ENCODE assay signal across 21 cellular contexts in the genomic region with DNA sequence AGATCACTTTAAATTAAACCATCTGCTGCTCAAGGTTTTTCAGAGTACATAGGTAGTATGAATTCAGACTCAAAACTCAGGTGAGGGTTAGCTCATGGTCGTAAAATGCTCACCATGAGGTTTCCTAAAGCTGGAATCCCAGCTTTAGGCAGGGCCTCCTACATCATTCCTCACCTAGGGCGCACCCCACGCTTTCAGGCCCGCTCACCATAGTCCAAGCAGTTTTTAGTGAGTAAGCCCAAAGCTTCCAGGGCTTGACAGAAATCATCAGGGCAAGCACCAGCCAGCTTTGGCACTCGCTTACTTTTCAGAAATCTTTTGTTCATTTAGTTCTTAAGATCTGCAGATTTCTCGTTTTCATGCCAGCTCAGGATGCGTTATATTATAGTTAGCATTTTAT.
"Had no signal": no experiment of that assay in that cellular context is flagged by ENCODE, and none has a peak within 500 bp of the region (broad histone marks: within the 10 kb centered on the region; RNA-seq: fewer than 3 reads in every experiment).

No MANE protein-coding gene starts in this region.

- H3K9me3 ChIP-seq: colonic mucosa, left ventricle myocardium inferior, lower lobe of right lung, spleen, stomach had no signal

- H3K27me3 Mint-ChIP-seq: memory B cell; natural killer cell treated with Interleukin-12 subunit alpha and Interleukin-12 subunit beta and Interleukin-15 and Interleukin-18, amount 100 ng/mL, for 72 hours; stimulated activated memory B cell treated with anti-CD40 and anti-IgM and Interleukin-4, amounts not matched to agents 10 μg/mL and 1 μg/mL and 100 μg/mL, for 72 hours had no signal

- H3K36me3 ChIP-seq: colonic mucosa, lower lobe of right lung had no signal

- ATAC-seq: lower lobe of right lung; natural killer cell treated with Interleukin-12 subunit alpha and Interleukin-12 subunit beta and Interleukin-15 and Interleukin-18, amount 100 ng/mL, for 72 hours; sciatic nerve; stimulated activated memory B cell treated with anti-CD40 and anti-IgM and Interleukin-4, amounts not matched to agents 10 μg/mL and 1 μg/mL and 100 μg/mL, for 72 hours had no signal

- H3K4me3 Mint-ChIP-seq: immature natural killer cell; memory B cell; natural killer cell treated with Interleukin-12 subunit alpha and Interleukin-12 subunit beta and Interleukin-15 and Interleukin-18, amount 100 ng/mL, for 72 hours; stimulated activated memory B cell treated with anti-CD40 and anti-IgM and Interleukin-4, amounts not matched to agents 10 μg/mL and 1 μg/mL and 100 μg/mL, for 72 hours had no signal

- H3K4me1 ChIP-seq: colonic mucosa, spleen, stomach had no signal

- H3K27ac ChIP-seq: colonic mucosa, left ventricle myocardium inferior, lower lobe of right lung, spleen, stomach had no signal

- H3K9me3 Mint-ChIP-seq: immature natural killer cell; memory B cell; natural killer cell treated with Interleukin-12 subunit alpha and Interleukin-12 subunit beta and Interleukin-15 and Interleukin-18, amount 100 ng/mL, for 72 hours; stimulated activated memory B cell treated with anti-CD40 and anti-IgM and Interleukin-4, amounts not matched to agents 10 μg/mL and 1 μg/mL and 100 μg/mL, for 72 hours had no signal

- H3K4me1 Mint-ChIP-seq: memory B cell; stimulated activated memory B cell treated with anti-CD40 and anti-IgM and Interleukin-4, amounts not matched to agents 10 μg/mL and 1 μg/mL and 100 μg/mL, for 72 hours had no signal

- H3K36me3 Mint-ChIP-seq: natural killer cell treated with Interleukin-12 subunit alpha and Interleukin-12 subunit beta and Interleukin-15 and Interleukin-18, amount 100 ng/mL, for 72 hours had no signal

- H3K27me3 ChIP-seq: colonic mucosa, spleen, stomach had no signal

- DNase-seq: colonic mucosa; dermis blood vessel endothelial cell; erythroblast; foreskin fibroblast; immature natural killer cell; kidney; left cardiac atrium; left ventricle myocardium inferior; lower lobe of right lung; midbrain; spleen; stimulated activated CD4-positive, alpha-beta T cell treated with anti-CD3 and anti-CD28 coated beads, Interleukin-15, amount 100 ng/mL, for 24 hours; stimulated activated CD4-positive, alpha-beta T cell treated with anti-CD3 and anti-CD28 coated beads, Interleukin-1b, Interleukin-23, amount 100 ng/mL, for 48 hours; stimulated activated CD4-positive, alpha-beta T cell treated with anti-CD3 and anti-CD28 coated beads, Interleukin-4, amount 100 ng/mL, for 24 hours; stomach; substantia nigra; trophoblast cell had no signal

- H3K27ac Mint-ChIP-seq: immature natural killer cell; memory B cell; natural killer cell treated with Interleukin-12 subunit alpha and Interleukin-12 subunit beta and Interleukin-15 and Interleukin-18, amount 100 ng/mL, for 72 hours; stimulated activated memory B cell treated with anti-CD40 and anti-IgM and Interleukin-4, amounts not matched to agents 10 μg/mL and 1 μg/mL and 100 μg/mL, for 72 hours had no signal

- H3K4me3 ChIP-seq: colonic mucosa, left ventricle myocardium inferior, lower lobe of right lung, spleen, stomach had no signal
